Comparison of ENCODE assay signal across 1 cellular context in genomic region chr21:43718872-43719747, GRCh38.
TF ChIP-seq lines count a peak whose summit lies in the region.

Gene PDXK (plus strand): TSS chr21:43719129. CDS start chr21:43719295, 166 bp downstream.

TF ChIP-seq in HepG2, 621 proteins besides CTCF, POLR2A, EP300 and RAD21 (continued from another document and continues in another):
- TF ChIP-seq ZSCAN5A (CRISPR knock-in tag; IDR thresholded peaks at IDR 0.05; ENCODE audit: borderline replicate concordance) (no peak), MTF2 (CRISPR knock-in tag; IDR thresholded peaks at IDR 0.05; ENCODE audit: borderline replicate concordance) (0 out of 2 replicates have a peak, but pooled peaks have one; percentile 23), KAT8 (CRISPR knock-in tag; IDR thresholded peaks at IDR 0.05) (no peak; the same call in 1 of the 2 replicates), PCBP2 (optimal IDR thresholded peaks at IDR 0.05; ENCODE audit: low read depth, low read length, poor library complexity, severe bottlenecking) (no peak), GMEB2 (CRISPR knock-in tag; IDR thresholded peaks at IDR 0.05; ENCODE audit: low read depth) (no peak), ONECUT2 (CRISPR knock-in tag; IDR thresholded peaks at IDR 0.05) (no peak), SKIL (CRISPR knock-in tag; IDR thresholded peaks at IDR 0.05; ENCODE audit: borderline replicate concordance) (peak; percentile 13; the same call in 1 of the 2 replicates), ZKSCAN1 (IDR thresholded peaks at IDR 0.05; ENCODE audit: low read length) (no peak), CREB3 (CRISPR knock-in tag; IDR thresholded peaks at IDR 0.05) (0 out of 2 replicates have a peak, but pooled peaks have one; percentile 75), SIN3A (IDR thresholded peaks at IDR 0.05; ENCODE audit: borderline replicate concordance, low read depth, low read length) (0 out of 2 replicates have a peak, but pooled peaks have one; percentile 27), HOXA7 (CRISPR knock-in tag; IDR thresholded peaks at IDR 0.05) (no peak), TERF1 (CRISPR knock-in tag; IDR thresholded peaks at IDR 0.05) (peak; percentile 66; the same call in 1 of the 2 replicates), CEBPZ (IDR thresholded peaks at IDR 0.05; ENCODE audit: low read length) (no peak), TAF1 (CRISPR knock-in tag; IDR thresholded peaks at IDR 0.05) (peak; percentile 78), TFAP4 (IDR thresholded peaks at IDR 0.05; ENCODE audit: borderline replicate concordance, low read depth) (no peak), RCOR2 (CRISPR knock-in tag; IDR thresholded peaks at IDR 0.05) (no peak), ZMAT3 (CRISPR knock-in tag; conservative IDR thresholded peaks at IDR 0.05) (0 out of 2 replicates have a peak, but pooled peaks have one; percentile 16), TMF1 (CRISPR knock-in tag; IDR thresholded peaks at IDR 0.05; ENCODE audit: low read depth) (peak; percentile 78; the same call in 1 of the 2 replicates), HOXA3 (CRISPR knock-in tag; IDR thresholded peaks at IDR 0.05) (no peak), MBNL3 (CRISPR knock-in tag; conservative IDR thresholded peaks at IDR 0.05) (no peak), ZNF317 (CRISPR knock-in tag; IDR thresholded peaks at IDR 0.05) (no peak), ZNF234 (CRISPR knock-in tag; conservative IDR thresholded peaks at IDR 0.05) (peak; percentile 52; the same call in 1 of the 2 replicates), ZNF383 (CRISPR knock-in tag; IDR thresholded peaks at IDR 0.05; ENCODE audit: borderline replicate concordance) (no peak), FUBP1 (CRISPR knock-in tag; IDR thresholded peaks at IDR 0.05; ENCODE audit: borderline replicate concordance) (no peak), FOSL1 (CRISPR knock-in tag; IDR thresholded peaks at IDR 0.05; ENCODE audit: borderline replicate concordance) (no peak), HNF1A (IDR thresholded peaks at IDR 0.05; ENCODE audit: low read depth) (no peak), HNF1A (CRISPR knock-in tag; IDR thresholded peaks at IDR 0.05; ENCODE audit: borderline replicate concordance) (0 out of 2 replicates have a peak, but pooled peaks have one; percentile 8), TCF12 (IDR thresholded peaks at IDR 0.05) (no peak), TCF12 (CRISPR knock-in tag; IDR thresholded peaks at IDR 0.05) (0 out of 2 replicates have a peak, but pooled peaks have one; percentile 5), ZNF574 (CRISPR knock-in tag; IDR thresholded peaks at IDR 0.05) (peak; percentile 68), XRCC5 (optimal IDR thresholded peaks at IDR 0.05; ENCODE audit: low read length) (peak; percentile 57), ZNF607 (CRISPR knock-in tag; IDR thresholded peaks at IDR 0.05; ENCODE audit: borderline replicate concordance) (peak; percentile 55; the same call in 1 of the 2 replicates), CC2D1A (CRISPR knock-in tag; IDR thresholded peaks at IDR 0.05) (no peak), MAFG (CRISPR knock-in tag; IDR thresholded peaks at IDR 0.05) (no peak), HHEX (CRISPR knock-in tag; IDR thresholded peaks at IDR 0.05) (no peak), TARDBP (CRISPR knock-in tag; IDR thresholded peaks at IDR 0.05) (no peak), KLF6 (CRISPR knock-in tag; IDR thresholded peaks at IDR 0.05) (no peak; the same call in none of the 2 replicates), ZNF776 (CRISPR knock-in tag; IDR thresholded peaks at IDR 0.05) (peak; percentile 75), REXO4 (CRISPR knock-in tag; IDR thresholded peaks at IDR 0.05; ENCODE audit: borderline replicate concordance) (no peak), NBN (conservative IDR thresholded peaks at IDR 0.05) (no peak)
